23 cellular contexts compared by ENCODE assay signal in genomic region chr16:22278418-22278817, GRCh38. TPM values are rescaled to one million over a fixed set of nuclear protein-coding genes. Genes with fewer than 3 reads are reported as not detected.
DNase-seq lines count a peak whose midpoint lies in the region; ATAC-seq, FAIRE-seq and TF ChIP-seq lines count a peak whose summit lies in the region.
"Had no signal": no experiment of that assay in that cellular context is flagged by ENCODE, and none has a peak within 500 bp of the region (broad histone marks: within the 10 kb centered on the region; RNA-seq: fewer than 3 reads in every experiment).

No MANE protein-coding gene starts in this region.

- H3K79me2 ChIP-seq in K562 (ENCODE audit: control insufficient read depth, insufficient read depth, low read length), result no peaks in the 10 kb centered on the region

- no peak for TF ChIP-seq POLR2A in K562 (conservative IDR thresholded peaks at IDR 0.05)

- H3K9me3 ChIP-seq in cardiac muscle cell (ENCODE audit: low read depth) (no peaks in the 10 kb centered on the region), heart right ventricle (peaks cover 0 to 4% (median 0%) of the 10 kb centered on the region in 11 donors), K562 (replicated peaks; ENCODE audit: control insufficient read depth, insufficient read depth, low read depth, low read length) (no peaks in the 10 kb centered on the region), mucosa of descending colon (no peaks in the 10 kb centered on the region)
- H3K9me3 ChIP-seq: BE2C, MG63, SJSA1 had no signal

- H3K4me1 ChIP-seq in cardiac muscle cell (ENCODE audit: low read depth) (peaks cover 9% of the 10 kb centered on the region), heart right ventricle (no peaks in the 10 kb centered on the region), K562 (replicated peaks in 1 of 2; ENCODE audit: control insufficient read depth in 2 of 2, insufficient read depth in 2 of 2, low read length in 2 of 2) (peaks cover 7 to 9% of the 10 kb centered on the region in 2 experiments; a peak in 4 of 5 replicates), mucosa of descending colon (ENCODE audit: low read depth) (no peaks in the 10 kb centered on the region)
- H3K4me1 ChIP-seq: SJSA1 had no signal

- in situ Hi-C loops in K562 (cut with MboI), result no loop called here

- WGBS in heart right ventricle, 2 donors, result 72 to 83% methylated on average over 11 of the region's 11 CpGs
- WGBS in K562 (ENCODE audit: insufficient coverage, low coverage, missing lambda C conversion rate), result 87% methylated on average over 11 of the region's 11 CpGs

- ATAC-seq in heart right ventricle, result no peak
- no peak for ATAC-seq in K562
- peak; percentile 31 for ATAC-seq in mucosa of descending colon
- no peak for ATAC-seq in GM21737 (IDR thresholded peaks at IDR 0.05; ENCODE audit: unreplicated experiment)
- no peak for ATAC-seq in HG03460 (IDR thresholded peaks at IDR 0.05; ENCODE audit: unreplicated experiment)
- no peak for ATAC-seq in HG03354 (IDR thresholded peaks at IDR 0.05; ENCODE audit: poor library complexity, severe bottlenecking, unreplicated experiment)

- intact Hi-C loops in heart right ventricle (cut with DNase I), result no loop called here
- intact Hi-C loops in K562 (cut with micrococcal nuclease), result no loop called here
- intact Hi-C loops in mucosa of descending colon (cut with DNase I, micrococcal nuclease), result no loop called here

- H3K36me3 ChIP-seq in cardiac muscle cell (peaks cover 11% of the 10 kb centered on the region), heart right ventricle (peaks cover 0 to 100% (median 34%) of the 10 kb centered on the region in 9 donors), K562 (ENCODE audit: control insufficient read depth, insufficient read depth, low read length) (peaks cover 80% of the 10 kb centered on the region), mucosa of descending colon (ENCODE audit: low read depth) (no peaks in the 10 kb centered on the region)

- no peak overlapping the region for H3K4me2 ChIP-seq in K562 (ENCODE audit: insufficient read depth, low read length)
- H3K4me2 ChIP-seq: PC-9 had no signal

- H3K27ac ChIP-seq in cardiac muscle cell, result peak overlapping the region; percentile 65
- no peak overlapping the region for H3K27ac ChIP-seq in heart right ventricle
- H3K27ac ChIP-seq in K562 (ENCODE audit: extremely low read depth, low read depth, low read length), result no peak overlapping the region
- H3K27ac ChIP-seq: PC-9, SJSA1 had no signal

- no peak overlapping the region for H2AFZ ChIP-seq in K562 (ENCODE audit: low read depth, low read length)
- H2AFZ ChIP-seq: PC-9 had no signal

- no TSS peak for BruUV-seq in K562 (replicated peaks; lab: Mats Ljungman, UMichigan)

- H3K27me3 ChIP-seq in cardiac muscle cell (no peaks in the 10 kb centered on the region), heart right ventricle (no peaks in the 10 kb centered on the region), K562 (ENCODE audit: control insufficient read depth in 2 of 2, insufficient read depth in 2 of 2, low read length in 2 of 2) (no peaks in the 10 kb centered on the region)
- H3K27me3 ChIP-seq: BE2C, MG63, SJSA1 had no signal

- CTCF ChIA-PET in K562 (lab: Yijun Ruan, JAX; ENCODE audit: low intra/inter-chr PET ratio), result no interaction called here

- FAIRE-seq in K562 (lab: Jason Lieb, UNC) (no peak), D721Med (lab: Jason Lieb, UNC) (no peak)
- FAIRE-seq: GM18507 had no signal

- no peak for TF ChIP-seq RAD21 in K562 (CRISPR knock-in tag; conservative IDR thresholded peaks at IDR 0.05 in 1 of 2, IDR thresholded peaks at IDR 0.05 in 1 of 2)

- POLR2A ChIA-PET in K562 (lab: Yijun Ruan, JAX), result interaction anchor here (1.6 to 2.0 kb wide), 2 partner anchors 11 to 26 kb away, joined by 6 to 7 read pairs; no protein-coding TSS in a partner anchor

- no peak for TF ChIP-seq CTCF in cardiac muscle cell (IDR thresholded peaks at IDR 0.05; ENCODE audit: low read depth, low read length)
- no peak for TF ChIP-seq CTCF in heart right ventricle (IDR thresholded peaks at IDR 0.05)
- TF ChIP-seq CTCF in K562 (IDR thresholded peaks at IDR 0.05 in 2 of 3, conservative IDR thresholded peaks at IDR 0.05 in 1 of 3; ENCODE audit: insufficient read depth in 2 of 3, low read depth in 1 of 3, low read length in 3 of 3), result no peak
- TF ChIP-seq CTCF in mucosa of descending colon (IDR thresholded peaks at IDR 0.05), result no peak
- TF ChIP-seq CTCF in D721Med (IDR thresholded peaks at IDR 0.05; ENCODE audit: insufficient read depth, missing control alignments), result no peak

- TF ChIP-seq EP300 in K562 (IDR thresholded peaks at IDR 0.05; ENCODE audit: low read length), result no peak

- no peak overlapping the region for H3K4me3 ChIP-seq in cardiac muscle cell
- H3K4me3 ChIP-seq in heart right ventricle, result no peak overlapping the region
- no peak overlapping the region for H3K4me3 ChIP-seq in K562
- H3K4me3 ChIP-seq in mucosa of descending colon, result no peak overlapping the region
- H3K4me3 ChIP-seq: MG63, PC-9, SJSA1 had no signal

- no peaks in the 10 kb centered on the region for H3K9me1 ChIP-seq in K562 (ENCODE audit: control insufficient read depth, insufficient read depth, low read length)

- H4K20me1 ChIP-seq in K562 (replicated peaks; ENCODE audit: control insufficient read depth, insufficient read depth, low read length), result no peaks in the 10 kb centered on the region

- H3K9ac ChIP-seq in K562 (ENCODE audit: insufficient read depth in 1 of 2, low read depth in 2 of 2, low read length in 2 of 2), result peak overlapping the region in 1 of 2 experiments; percentile 14; a peak in 1 of 4 replicates

- DNase-seq in cardiac muscle cell (ENCODE audit: low read depth in 1 of 2, low spot score in 1 of 2), result no peak
- no peak for DNase-seq in heart right ventricle
- no peak for DNase-seq in K562 (ENCODE audit: extremely low read depth in 1 of 4, low spot score in 3 of 4)
- no peak for DNase-seq in mucosa of descending colon
- no peak for DNase-seq in D721Med (ENCODE audit: insufficient read length, low spot score)
- DNase-seq: 8988T, ACHN, BE2C, Calu3, DMS153, DND-41, GOT3, KG1, MG63, NCI-H2029 treated with DMSO at 0.1 percent for 48 hours, NCI-H446 treated with DMSO at 0.1 percent for 48 hours, PC-9, Right ventricle myocardium superior had no signal

TF ChIP-seq in K562, 482 proteins besides CTCF, POLR2A, EP300 and RAD21:
- TF ChIP-seq KLF10 (CRISPR knock-in tag; IDR thresholded peaks at IDR 0.05), result no peak
- 0 out of 2 replicates have a peak, but pooled peaks have one; percentile 17 for TF ChIP-seq POLR2G (IDR thresholded peaks at IDR 0.05; ENCODE audit: low read depth, low read length)
- TF ChIP-seq NUFIP1 (IDR thresholded peaks at IDR 0.05; ENCODE audit: partially characterized antibody), result no peak

RNA-seq across cellular contexts. Expression of gene POLR3E, which starts 18.8 kb away (rescaled TPM):
- total RNA-seq in cardiac muscle cell (43.5 and 65.3 TPM in 2 replicates), heart right ventricle (10 to 100 TPM; 27.8 to 40.7 (median 31.7) TPM), K562 (2014; rRNA removed) (78.2 and 82.6 TPM in 2 replicates), K562 (2014; rRNA removed; fragmentation: Illumina TruSeq; extraction: Trizol) (67.6 and 81.1 TPM in 2 replicates), K562 (2015; rRNA removed; fragmentation: Illumina TruSeq; extraction: Trizol) (73.9 and 83.8 TPM in 2 replicates), K562 (2021) (101 and 113 TPM in 2 replicates), mucosa of descending colon (10 to 100 TPM; 37.7 to 54.5 (median 49.5) TPM)
- polyA plus RNA-seq in cardiac muscle cell (24.9 and 30.4 TPM in 2 replicates), heart right ventricle (10 to 100 TPM; 22.3 to 23.8 TPM), K562 (2011; rRNA removed) (151 and 192 TPM in 2 replicates), K562 (2014; fragmentation: Illumina TruSeq; extraction: Trizol) (128 and 149 TPM in 2 replicates), K562 (2014; fragmentation: Nextera tagmentation; extraction: Ambion mirVana) (10 to 100 TPM; 17.7 to 25.3 TPM), K562 (2014; rRNA removed) (77.3 and 95.9 TPM in 2 replicates)
- total RNA-seq in K562 (2011; cell fraction: chromatin; rRNA removed; ENCODE audit: low replicate concordance), result 337 and 699 TPM in 2 replicates
- total RNA-seq in K562 (2011; cell fraction: nucleolus; rRNA removed), result 179 and 196 TPM in 2 replicates
- 243 and 244 TPM in 2 replicates for total RNA-seq in K562 (2011; cell fraction: nucleoplasm; rRNA removed)
- polyA plus RNA-seq in K562 (2011; cell fraction: cytosol; rRNA removed), result 128 and 145 TPM in 2 replicates
- polyA plus RNA-seq in K562 (2011; cell fraction: nucleus; rRNA removed), result 458 and 560 TPM in 2 replicates
- polyA plus RNA-seq in K562 (2012), result 62.8 and 102 TPM in 2 replicates
- 241 and 345 TPM in 2 replicates for polyA minus RNA-seq in K562 (2011; rRNA and poly(A)+ RNA removed)
- 104 and 113 TPM in 2 replicates for polyA minus RNA-seq in K562 (2011; cell fraction: cytosol; rRNA and poly(A)+ RNA removed)
- 100 and 315 TPM in 2 replicates for polyA minus RNA-seq in K562 (2011; cell fraction: nucleus; rRNA and poly(A)+ RNA removed)
